ENCODE assay signal across 8 cellular contexts in genomic region chr1:67339623-67340343, GRCh38. TPM values are rescaled to one million over a fixed set of nuclear protein-coding genes. Genes with fewer than 3 reads are reported as not detected.
A peak's percentile ranks its signal among the peaks of the same experiment; 100 is the strongest.
DNase-seq lines count a peak whose midpoint lies in the region; ATAC-seq and TF ChIP-seq lines count a peak whose summit lies in the region.

No MANE protein-coding gene starts in this region.

- TF ChIP-seq CTCF in heart left ventricle (IDR thresholded peaks at IDR 0.05) = no peak
- no peak for TF ChIP-seq CTCF in right atrium auricular region (IDR thresholded peaks at IDR 0.05)
- TF ChIP-seq CTCF in activated B cell treated with CpG ODN at 0.5 μM for 24 hours (IDR thresholded peaks at IDR 0.05) = no peak
- no peak for TF ChIP-seq CTCF in hepatocyte (IDR thresholded peaks at IDR 0.05; ENCODE audit: poor library complexity)
- no peak for TF ChIP-seq CTCF in GM20000 (IDR thresholded peaks at IDR 0.05; ENCODE audit: extremely low read depth, missing control alignments)

- H3K4me3 ChIP-seq in heart left ventricle = no peak overlapping the region
- H3K4me3 ChIP-seq in right atrium auricular region = no peak overlapping the region
- H3K4me3 ChIP-seq in hepatocyte = no peak overlapping the region

- peaks cover 0 to 14% (median 7%) of the 10 kb centered on the region in 12 donors for H3K4me1 ChIP-seq in heart left ventricle
- H3K4me1 ChIP-seq in right atrium auricular region = no peaks in the 10 kb centered on the region
- no peaks in the 10 kb centered on the region for H3K4me1 ChIP-seq in hepatocyte (ENCODE audit: insufficient read depth)

- H3K4me2 ChIP-seq in hepatocyte = no peak overlapping the region

- H3K27ac ChIP-seq in heart left ventricle (peak overlapping the region in 6 of 12 donors; percentile 3 to 63 (median 40)), right atrium auricular region (no peak overlapping the region), hepatocyte (no peak overlapping the region)

- no peaks in the 10 kb centered on the region for H3K9me3 ChIP-seq in heart left ventricle
- H3K9me3 ChIP-seq in right atrium auricular region = no peaks in the 10 kb centered on the region
- H3K9me3 ChIP-seq in hepatocyte (ENCODE audit: low read depth) = no peaks in the 10 kb centered on the region

- peak overlapping the region; percentile 62 for H3K4me3 Mint-ChIP-seq in activated B cell treated with CpG ODN at 0.5 μM for 24 hours

- ATAC-seq in heart left ventricle (peak in 3 of 4 donors; percentile 51 to 72 (median 70)), HG03432 (IDR thresholded peaks at IDR 0.05; ENCODE audit: unreplicated experiment) (peak; percentile 54), activated B cell treated with CpG ODN at 0.5 μM for 24 hours (ENCODE audit: low read depth) (peak; percentile 51), GM19397 (IDR thresholded peaks at IDR 0.05; ENCODE audit: unreplicated experiment) (no peak)

- H3K27me3 Mint-ChIP-seq in activated B cell treated with CpG ODN at 0.5 μM for 24 hours = no peaks in the 10 kb centered on the region

- WGBS in heart left ventricle, 4 donors = 40 to 51% (median 47%) methylated on average over 7 of the region's 7 CpGs
- 75% methylated on average over 7 of the region's 7 CpGs for WGBS in hepatocyte (ENCODE audit: low lambda C conversion rate, missing lambda C conversion rate)

- no peaks in the 10 kb centered on the region for H4K20me1 ChIP-seq in hepatocyte (ENCODE audit: insufficient read depth, poor library complexity, severe bottlenecking)

- CTCF ChIA-PET in activated B cell treated with CpG ODN at 0.5 μM for 24 hours (lab: Charles Lee) = interaction anchor here (1.5 to 1.6 kb wide), 2 partner anchors 9 kb away, joined by 4 to 6 read pairs; no protein-coding TSS in a partner anchor

- H3K27me3 ChIP-seq in heart left ventricle = peaks cover 0 to 4% (median 0%) of the 10 kb centered on the region in 9 donors
- no peaks in the 10 kb centered on the region for H3K27me3 ChIP-seq in right atrium auricular region
- H3K27me3 ChIP-seq in hepatocyte = no peaks in the 10 kb centered on the region

- no peaks in the 10 kb centered on the region for H3K36me3 Mint-ChIP-seq in activated B cell treated with CpG ODN at 0.5 μM for 24 hours (ENCODE audit: low read depth)

- H3K79me2 ChIP-seq in hepatocyte = no peaks in the 10 kb centered on the region

- H3K9me3 Mint-ChIP-seq in activated B cell treated with CpG ODN at 0.5 μM for 24 hours = no peaks in the 10 kb centered on the region

- H3K27ac Mint-ChIP-seq in activated B cell treated with CpG ODN at 0.5 μM for 24 hours = peak overlapping the region; percentile 77

- POLR2A ChIA-PET in activated B cell treated with CpG ODN at 0.5 μM for 24 hours (lab: Charles Lee) = interaction anchor here (0.7 to 3.1 kb wide), 4 partner anchors 9 to 345 kb away, joined by 3 to 39 read pairs (median 5); partner anchors contain the start of genes GADD45A and SERBP1

- no peaks in the 10 kb centered on the region for H3K9me2 ChIP-seq in hepatocyte (replicated peaks; ENCODE audit: insufficient read depth)

- TF ChIP-seq POLR2A in heart left ventricle (IDR thresholded peaks at IDR 0.05) = no peak

- H2AFZ ChIP-seq in hepatocyte = no peak overlapping the region

- peaks cover 74% of the 10 kb centered on the region for H3K4me1 Mint-ChIP-seq in activated B cell treated with CpG ODN at 0.5 μM for 24 hours

- H3K36me3 ChIP-seq in heart left ventricle = no peaks in the 10 kb centered on the region
- no peaks in the 10 kb centered on the region for H3K36me3 ChIP-seq in right atrium auricular region
- H3K36me3 ChIP-seq in hepatocyte (replicated peaks; ENCODE audit: insufficient read depth, low read depth) = no peaks in the 10 kb centered on the region

- DNase-seq in heart left ventricle (no peak), right atrium auricular region (ENCODE audit: low spot score) (no peak), activated B cell treated with CpG ODN at 0.5 μM for 24 hours (no peak), hepatocyte (ENCODE audit: low spot score) (peak; percentile 23), GM20000 (ENCODE audit: low spot score) (no peak), SHP77 (lab: John Stamatoyannopoulos, UW) (no peak)

- intact Hi-C loops in heart left ventricle (cut with DNase I) (loop anchor here in 2 of 10 donors (10.0 kb wide), 1 partner anchor 105 kb away; no protein-coding TSS in a partner anchor), activated B cell treated with CpG ODN at 0.5 μM for 24 hours (cut with micrococcal nuclease) (loop anchor here (1.0 to 10.0 kb wide), 8 partner anchors 31 to 1919 kb away; partner anchors contain the start of genes GADD45A, LEPR, LEPROT and SERBP1)

RNA-seq across cellular contexts. Expression of gene IL12RB2, which starts 32.1 kb away (rescaled TPM):
- total RNA-seq in heart left ventricle (1 to 10 TPM in 2 of 9 donors, under 1 TPM in 5, not detected in 2; 0.25 to 1.9 (median 0.83) TPM), right atrium auricular region (under 1 TPM; 0.43 to 0.44 TPM), activated B cell treated with CpG ODN at 0.5 μM for 24 hours (0.98 and 1.1 TPM in 2 replicates), hepatocyte (0.47 TPM in 1 of 2 replicates, not detected in the other)
- polyA plus RNA-seq in heart left ventricle (under 1 TPM; 0.04 to 0.08 TPM), hepatocyte (0.10 TPM in 1 of 2 replicates, not detected in the other)
